18 cellular contexts compared by ENCODE assay signal in genomic region chr4:170339522-170339921, GRCh38.
DNase-seq lines count a peak whose midpoint lies in the region; ATAC-seq and TF ChIP-seq lines count a peak whose summit lies in the region.
"Had no signal": no experiment of that assay in that cellular context is flagged by ENCODE, and none has a peak within 500 bp of the region (broad histone marks: within the 10 kb centered on the region; RNA-seq: fewer than 3 reads in every experiment).

No MANE protein-coding gene starts in this region.

- H3K4me2 ChIP-seq in OCI-LY3 (ENCODE audit: low read length) = no peak overlapping the region

- DNase-seq in ELR (ENCODE audit: low read depth) (peak; percentile 15), epithelial cell of esophagus (ENCODE audit: low read depth) (peak; percentile 20), left lung (no peak), amygdala (lab: John Stamatoyannopoulos, UW) (no peak)
- peak; percentile 5 for DNase-seq in stimulated activated naive B cell treated with anti-CD40 and anti-IgM and Interleukin-4, amounts not matched to agents 10 μg/mL and 1 μg/mL and 100 μg/mL, for 72 hours
- DNase-seq in activated naive CD4-positive, alpha-beta T cell treated with anti-CD3 and anti-CD28 coated beads for 36 hours = no peak
- DNase-seq: ACHN, C1 segment of cervical spinal cord, DMS 273 treated with DMSO at 0.1 percent for 48 hours, Karpas-422, MG63, NCI-H1048, NCI-H1436 treated with DMSO at 0.1 percent for 48 hours, NCI-H2029, NCI-H526, SW 1271 had no signal

- TF ChIP-seq CTCF in OCI-LY3 (IDR thresholded peaks at IDR 0.05; ENCODE audit: low read depth, low read length) = no peak
- no peak for TF ChIP-seq CTCF in epithelial cell of esophagus (IDR thresholded peaks at IDR 0.05; ENCODE audit: insufficient read depth, low read depth, low read length, missing control alignments)
- TF ChIP-seq CTCF in left lung (IDR thresholded peaks at IDR 0.05) = no peak

- peaks cover 9 to 15% of the 10 kb centered on the region in 2 donors for H3K9me3 Mint-ChIP-seq in stimulated activated naive B cell treated with anti-CD40 and anti-IgM and Interleukin-4, amounts not matched to agents 10 μg/mL and 1 μg/mL and 100 μg/mL, for 72 hours
- peaks cover 11% of the 10 kb centered on the region for H3K9me3 Mint-ChIP-seq in activated naive CD4-positive, alpha-beta T cell treated with anti-CD3 and anti-CD28 coated beads for 36 hours

- no peak overlapping the region for H3K9ac ChIP-seq in OCI-LY3 (ENCODE audit: low read length)

- H2AFZ ChIP-seq in OCI-LY3 (ENCODE audit: low read depth, low read length) = no peak overlapping the region

- peaks cover 0 to 4% of the 10 kb centered on the region in 2 donors for H3K4me1 Mint-ChIP-seq in stimulated activated naive B cell treated with anti-CD40 and anti-IgM and Interleukin-4, amounts not matched to agents 10 μg/mL and 1 μg/mL and 100 μg/mL, for 72 hours
- no peaks in the 10 kb centered on the region for H3K4me1 Mint-ChIP-seq in activated naive CD4-positive, alpha-beta T cell treated with anti-CD3 and anti-CD28 coated beads for 36 hours (ENCODE audit: low read depth)

- H4K20me1 ChIP-seq in OCI-LY3 (ENCODE audit: insufficient read depth, low read length) = no peaks in the 10 kb centered on the region

- H3K27me3 Mint-ChIP-seq in stimulated activated naive B cell treated with anti-CD40 and anti-IgM and Interleukin-4, amounts not matched to agents 10 μg/mL and 1 μg/mL and 100 μg/mL, for 72 hours = no peaks in the 10 kb centered on the region
- H3K27me3 Mint-ChIP-seq in activated naive CD4-positive, alpha-beta T cell treated with anti-CD3 and anti-CD28 coated beads for 36 hours (ENCODE audit: low read depth) = no peaks in the 10 kb centered on the region
- H3K27me3 Mint-ChIP-seq: IgD-negative memory B cell had no signal

- peaks cover 42% of the 10 kb centered on the region for H3K4me1 ChIP-seq in OCI-LY3 (ENCODE audit: low read length)
- H3K4me1 ChIP-seq in left lung = no peaks in the 10 kb centered on the region

- H3K4me3 Mint-ChIP-seq in stimulated activated naive B cell treated with anti-CD40 and anti-IgM and Interleukin-4, amounts not matched to agents 10 μg/mL and 1 μg/mL and 100 μg/mL, for 72 hours = no peak overlapping the region
- H3K4me3 Mint-ChIP-seq in activated naive CD4-positive, alpha-beta T cell treated with anti-CD3 and anti-CD28 coated beads for 36 hours = no peak overlapping the region
- H3K4me3 Mint-ChIP-seq: IgD-negative memory B cell had no signal

- H3K27ac ChIP-seq in OCI-LY3 (ENCODE audit: low read length) (peak overlapping the region; percentile 84), left lung (no peak overlapping the region)

- H3K36me3 ChIP-seq in OCI-LY3 (replicated peaks; ENCODE audit: low read depth, low read length) = peaks cover 43% of the 10 kb centered on the region
- H3K36me3 ChIP-seq in left lung = no peaks in the 10 kb centered on the region
- H3K36me3 ChIP-seq: MG63 had no signal

- CTCF ChIA-PET in activated naive CD4-positive, alpha-beta T cell treated with anti-CD3 and anti-CD28 coated beads for 36 hours (lab: Charles Lee) = no interaction called here

- H3K36me3 Mint-ChIP-seq in stimulated activated naive B cell treated with anti-CD40 and anti-IgM and Interleukin-4, amounts not matched to agents 10 μg/mL and 1 μg/mL and 100 μg/mL, for 72 hours = peaks cover 0 to 2% of the 10 kb centered on the region in 2 donors
- no peaks in the 10 kb centered on the region for H3K36me3 Mint-ChIP-seq in activated naive CD4-positive, alpha-beta T cell treated with anti-CD3 and anti-CD28 coated beads for 36 hours (ENCODE audit: low read depth)

- H3K79me2 ChIP-seq in OCI-LY3 (ENCODE audit: low read length) = no peaks in the 10 kb centered on the region

- H3K27ac Mint-ChIP-seq in stimulated activated naive B cell treated with anti-CD40 and anti-IgM and Interleukin-4, amounts not matched to agents 10 μg/mL and 1 μg/mL and 100 μg/mL, for 72 hours = no peak overlapping the region
- H3K27ac Mint-ChIP-seq in activated naive CD4-positive, alpha-beta T cell treated with anti-CD3 and anti-CD28 coated beads for 36 hours = no peak overlapping the region
- H3K27ac Mint-ChIP-seq: IgD-negative memory B cell had no signal

- intact Hi-C loops in left lung (cut with DNase I) = no loop called here
- intact Hi-C loops in activated naive CD4-positive, alpha-beta T cell treated with anti-CD3 and anti-CD28 coated beads for 36 hours (cut with micrococcal nuclease) = no loop called here

- H3K9me3 ChIP-seq in OCI-LY3 (ENCODE audit: insufficient read depth, low read length) (peaks cover 51% of the 10 kb centered on the region), left lung (peaks cover 0 to 19% of the 10 kb centered on the region in 2 donors)
- H3K9me3 ChIP-seq: MG63 had no signal

- H3K27me3 ChIP-seq in OCI-LY3 (ENCODE audit: low read depth, low read length) = no peaks in the 10 kb centered on the region
- no peaks in the 10 kb centered on the region for H3K27me3 ChIP-seq in left lung
- H3K27me3 ChIP-seq: MG63 had no signal

- H3K4me3 ChIP-seq in OCI-LY3 (ENCODE audit: low read length) (no peak overlapping the region), epithelial cell of esophagus (ENCODE audit: low read length) (no peak overlapping the region), left lung (no peak overlapping the region)
- H3K4me3 ChIP-seq: MG63 had no signal

- no peak for ATAC-seq in stimulated activated naive B cell treated with anti-CD40 and anti-IgM and Interleukin-4, amounts not matched to agents 10 μg/mL and 1 μg/mL and 100 μg/mL, for 72 hours (replicated peaks)
- ATAC-seq in left lung = no peak

Comparison
In these comparisons a context has a peak if more than half of its experiments do, and no peak if none do; other contexts are left out.
1. DNase-seq: peak in ELR (single experiment), epithelial cell of esophagus (single experiment) and stimulated activated naive B cell treated with anti-CD40 and anti-IgM and Interleukin-4, amounts not matched to agents 10 μg/mL and 1 μg/mL and 100 μg/mL, for 72 hours (single experiment); none in left lung (0 of 2), activated naive CD4-positive, alpha-beta T cell treated with anti-CD3 and anti-CD28 coated beads for 36 hours (single experiment) and amygdala (0 of 56).